Comparison of ENCODE assay signal across 29 cellular contexts in the genomic region with DNA sequence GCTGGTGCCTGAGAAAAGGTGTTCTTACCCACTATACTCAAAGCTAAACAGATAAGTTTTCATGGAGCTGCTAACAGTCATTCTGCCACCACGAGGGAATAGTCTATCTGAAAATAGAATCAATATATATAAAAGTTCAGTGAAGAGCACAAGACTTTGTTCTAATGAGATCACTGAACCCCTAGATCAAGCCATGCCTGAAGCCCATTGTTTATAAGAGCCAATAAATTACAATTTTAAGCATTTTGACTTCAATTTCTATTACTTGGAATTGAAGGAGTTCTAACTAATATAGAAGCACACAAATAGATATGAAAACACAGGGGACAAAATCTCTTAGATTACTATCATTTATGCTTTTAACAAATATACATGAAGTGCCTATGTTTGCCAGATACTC. TPM values are rescaled to one million over a fixed set of nuclear protein-coding genes. Genes with fewer than 3 reads are reported as not detected.
DNase-seq lines count a peak whose midpoint lies in the region; ATAC-seq, FAIRE-seq and TF ChIP-seq lines count a peak whose summit lies in the region.
"Had no signal": no experiment of that assay in that cellular context is flagged by ENCODE, and none has a peak within 500 bp of the region (broad histone marks: within the 10 kb centered on the region; RNA-seq: fewer than 3 reads in every experiment).

No MANE protein-coding gene starts in this region.

- TF ChIP-seq EP300 in HepG2 (IDR thresholded peaks at IDR 0.05; ENCODE audit: low read depth in 2 of 2, low read length in 2 of 2) = no peak
- no peak for TF ChIP-seq EP300 in HepG2 (CRISPR knock-in tag; IDR thresholded peaks at IDR 0.05; ENCODE audit: borderline replicate concordance)

- POLR2A ChIA-PET in HepG2 (lab: Yijun Ruan, JAX) = no interaction called here

- H4K20me1 ChIP-seq in HepG2 (ENCODE audit: insufficient read depth, low read length) = no peaks in the 10 kb centered on the region
- H4K20me1 ChIP-seq: BLaER1; BLaER1 treated with 17β-estradiol and CSF1 and Interleukin-3, amounts not matched to agents 10 nM and 100 nM had no signal

- H2AFZ ChIP-seq in HepG2 (ENCODE audit: low read length) = no peak overlapping the region

- in situ Hi-C loops in HepG2 (cut with HindIII; ENCODE audit: extremely low pct_ligation_motif_present, low pct_unique_long_range_greater_than_20kb) = no loop called here

- no peak for FAIRE-seq in HepG2 (lab: Jason Lieb, UNC)
- FAIRE-seq: A204.1, A549, D721Med had no signal

- BruUV-seq in HepG2 (replicated peaks; lab: Mats Ljungman, UMichigan) = no TSS peak

- H3K9ac ChIP-seq in HepG2 (ENCODE audit: insufficient read depth, low read depth, low read length) = no peak overlapping the region
- H3K9ac ChIP-seq: BLaER1; BLaER1 treated with 17β-estradiol and CSF1 and Interleukin-3, amounts not matched to agents 10 nM and 100 nM had no signal

- ATAC-seq in HepG2 (no peak), right lobe of liver (no peak)
- ATAC-seq: A549; CD8-positive, alpha-beta T cell had no signal

- DNase-seq in HepG2 (ENCODE audit: low spot score) (no peak), right lobe of liver (no peak)
- DNase-seq: 8988T; ACHN; AML-193; BE2C; C1 segment of cervical spinal cord; Caco-2; Calu3; CD4-positive, alpha-beta memory T cell; CD4-positive, alpha-beta T cell; CD4-positive, CD25-positive, alpha-beta regulatory T cell; CD8-positive, alpha-beta memory T cell; CD8-positive, alpha-beta T cell; COR-L47; DMS 273 treated with DMSO at 0.1 percent for 48 hours; DMS153; DMS53; DMS79; DMS79 treated with DMSO at 0.1 percent for 48 hours; DND-41; EL had no signal

- H3K36me3 ChIP-seq in HepG2 (replicated peaks in 1 of 2; ENCODE audit: control insufficient read depth in 1 of 2, insufficient read depth in 2 of 2, low read length in 2 of 2) (no peaks in the 10 kb centered on the region), right lobe of liver (no peaks in the 10 kb centered on the region)
- H3K36me3 ChIP-seq: BE2C; BLaER1; BLaER1 treated with 17β-estradiol and CSF1 and Interleukin-3, amounts not matched to agents 10 nM and 100 nM had no signal

- TF ChIP-seq RAD21 in HepG2 (CRISPR knock-in tag; IDR thresholded peaks at IDR 0.05) = no peak

- H3K27me3 ChIP-seq in HepG2 (ENCODE audit: control insufficient read depth in 1 of 2, insufficient read depth in 2 of 2, low read length in 2 of 2) = peaks cover 0 to 9% of the 10 kb centered on the region in 2 experiments; a peak in 1 of 5 replicates
- no peaks in the 10 kb centered on the region for H3K27me3 ChIP-seq in right lobe of liver
- H3K27me3 ChIP-seq: BE2C; BLaER1; BLaER1 treated with 17β-estradiol and CSF1 and Interleukin-3, amounts not matched to agents 10 nM and 100 nM had no signal

- TF ChIP-seq CTCF in HepG2 (CRISPR knock-in tag; IDR thresholded peaks at IDR 0.05) (no peak), right lobe of liver (IDR thresholded peaks at IDR 0.05) (no peak)

- 0% methylated on average over 1 of the region's 1 CpG for WGBS in HepG2 (ENCODE audit: low lambda C conversion rate)
- 53% methylated on average over 1 of the region's 1 CpG for WGBS in right lobe of liver (ENCODE audit: insufficient coverage, low coverage, low lambda C conversion rate, missing lambda C conversion rate)

- no peak for TF ChIP-seq POLR2A in HepG2 (IDR thresholded peaks at IDR 0.05; ENCODE audit: insufficient read depth in 1 of 2, low read depth in 2 of 2, low read length in 2 of 2)
- no peak for TF ChIP-seq POLR2A in right lobe of liver (IDR thresholded peaks at IDR 0.05)

- no peaks in the 10 kb centered on the region for H3K79me2 ChIP-seq in HepG2 (ENCODE audit: insufficient read depth, low read length)

- H3K9me3 ChIP-seq in HepG2 (ENCODE audit: low read length) = no peaks in the 10 kb centered on the region
- no peaks in the 10 kb centered on the region for H3K9me3 ChIP-seq in right lobe of liver
- H3K9me3 ChIP-seq: A549, BE2C had no signal

- no peak overlapping the region for H3K4me3 ChIP-seq in HepG2 (replicated peaks in 1 of 3; ENCODE audit: insufficient read depth in 1 of 3, low read depth in 2 of 3, low read length in 3 of 3)
- no peak overlapping the region for H3K4me3 ChIP-seq in right lobe of liver
- H3K4me3 ChIP-seq: A549; BLaER1; BLaER1 treated with 17β-estradiol and CSF1 and Interleukin-3, amounts not matched to agents 10 nM and 100 nM had no signal

- no peaks in the 10 kb centered on the region for H3K4me1 ChIP-seq in HepG2 (ENCODE audit: insufficient read depth, low read length)
- H3K4me1 ChIP-seq in right lobe of liver = no peaks in the 10 kb centered on the region
- H3K4me1 ChIP-seq: A549, BE2C, Caco-2 had no signal

- intact Hi-C loops in HepG2 (cut with micrococcal nuclease; ENCODE audit: unreplicated experiment) (no loop called here), right lobe of liver (cut with DNase I) (no loop called here)

- CTCF ChIA-PET in HepG2 (lab: Yijun Ruan, JAX; ENCODE audit: low intra/inter-chr PET ratio, low total read pairs) = no interaction called here

- no peak overlapping the region for H3K27ac ChIP-seq in HepG2 (ENCODE audit: extremely low read length, insufficient read depth, low read length)
- no peak overlapping the region for H3K27ac ChIP-seq in right lobe of liver
- H3K27ac ChIP-seq: 22Rv1; A549; BLaER1; BLaER1 treated with 17β-estradiol and CSF1 and Interleukin-3, amounts not matched to agents 10 nM and 100 nM; C4-2B had no signal

- H3K4me2 ChIP-seq in HepG2 (ENCODE audit: low read depth, low read length) = no peak overlapping the region
- H3K4me2 ChIP-seq: A549 had no signal

TF ChIP-seq in HepG2, 621 proteins besides CTCF, POLR2A, EP300 and RAD21:
- peak; percentile 94; the same call in 1 of the 2 replicates for TF ChIP-seq ZNF329 (CRISPR knock-in tag; IDR thresholded peaks at IDR 0.05; ENCODE audit: low read depth)
- TF ChIP-seq, protein P1, sequence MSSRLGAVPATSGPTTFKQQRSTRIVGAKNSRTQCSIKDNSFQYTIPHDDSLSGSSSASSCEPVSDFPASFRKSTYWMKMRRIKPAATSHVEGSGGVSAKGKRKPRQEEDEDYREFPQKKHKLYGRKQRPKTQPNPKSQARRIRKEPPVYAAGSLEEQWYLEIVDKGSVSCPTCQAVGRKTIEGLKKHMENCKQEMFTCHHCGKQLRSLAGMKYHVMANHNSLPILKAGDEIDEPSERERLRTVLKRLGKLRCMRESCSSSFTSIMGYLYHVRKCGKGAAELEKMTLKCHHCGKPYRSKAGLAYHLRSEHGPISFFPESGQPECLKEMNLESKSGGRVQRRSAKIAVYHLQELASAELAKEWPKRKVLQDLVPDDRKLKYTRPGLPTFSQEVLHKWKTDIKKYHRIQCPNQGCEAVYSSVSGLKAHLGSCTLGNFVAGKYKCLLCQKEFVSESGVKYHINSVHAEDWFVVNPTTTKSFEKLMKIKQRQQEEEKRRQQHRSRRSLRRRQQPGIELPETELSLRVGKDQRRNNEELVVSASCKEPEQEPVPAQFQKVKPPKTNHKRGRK (CRISPR knock-in tag; IDR thresholded peaks at IDR 0.05) = no peak

RNA-seq across cellular contexts. Expression of gene ERCC4, which starts 24.4 kb away (rescaled TPM):
- 15.2 and 27.9 TPM in 2 replicates for total RNA-seq in HepG2 (2016; rRNA removed; fragmentation: Illumina TruSeq; extraction: Trizol)
- 15.7 and 17.8 TPM in 2 replicates for total RNA-seq in HepG2 (2016; cell fraction: cytosol; rRNA removed; fragmentation: Illumina TruSeq; extraction: Trizol; ENCODE audit: low read depth)
- 15.2 and 33.1 TPM in 2 replicates for total RNA-seq in HepG2 (2016; cell fraction: insoluble cytoplasmic fraction; rRNA removed; fragmentation: Illumina TruSeq; extraction: Trizol)
- 5.6 and 5.8 TPM in 2 replicates for total RNA-seq in HepG2 (2016; cell fraction: membrane; rRNA removed; fragmentation: Illumina TruSeq; extraction: Trizol)
- total RNA-seq in HepG2 (2016; cell fraction: nucleus; rRNA removed; fragmentation: Illumina TruSeq; extraction: Trizol) = 13.3 and 14.1 TPM in 2 replicates
- 5.4 and 5.7 TPM in 2 replicates for polyA plus RNA-seq in HepG2 (2011; rRNA removed)
- polyA plus RNA-seq in HepG2 (2011; cell fraction: cytosol; rRNA removed) = 1.7 and 2.7 TPM in 2 replicates
- polyA plus RNA-seq in HepG2 (2011; cell fraction: nucleus; rRNA removed) = 3.0 and 4.3 TPM in 2 replicates
- polyA plus RNA-seq in HepG2 (2012) = 6.4 and 8.2 TPM in 2 replicates
- 0.23 and 0.35 TPM in 2 replicates for polyA plus RNA-seq in HepG2 (2016; cell fraction: cytosol; fragmentation: Illumina TruSeq; extraction: Trizol; ENCODE audit: low read depth)
- 8.7 and 9.8 TPM in 2 replicates for polyA plus RNA-seq in HepG2 (2016; cell fraction: insoluble cytoplasmic fraction; fragmentation: Illumina TruSeq; extraction: Trizol; ENCODE audit: low read depth)
- 0.58 and 0.98 TPM in 2 replicates for polyA plus RNA-seq in HepG2 (2016; cell fraction: membrane; fragmentation: Illumina TruSeq; extraction: Trizol; ENCODE audit: low read depth)
- 8.7 and 13.2 TPM in 2 replicates for polyA plus RNA-seq in HepG2 (2016; cell fraction: nucleus; fragmentation: Illumina TruSeq; extraction: Trizol; ENCODE audit: insufficient read depth, low read depth)
- 26.2 and 26.7 TPM in 2 replicates for polyA minus RNA-seq in HepG2 (2011; rRNA and poly(A)+ RNA removed; ENCODE audit: low replicate concordance)
- 19.2 and 21.1 TPM in 2 replicates for polyA minus RNA-seq in HepG2 (2011; cell fraction: cytosol; rRNA and poly(A)+ RNA removed)
- polyA minus RNA-seq in HepG2 (2011; cell fraction: nucleus; rRNA and poly(A)+ RNA removed) = 15.1 and 21.3 TPM in 2 replicates
- 1 to 10 TPM; 3.4 to 7.3 (median 5.7) TPM for total RNA-seq in right lobe of liver
